In genomic region chr18:74092922-74093321, GRCh38 we compare ENCODE assay signal across 2 cellular contexts.
TF ChIP-seq lines count a peak whose summit lies in the region.

No MANE protein-coding gene starts in this region.

TF ChIP-seq in IMR-90, 13 proteins besides CTCF, POLR2A, EP300 and RAD21:
- TF ChIP-seq RCOR1 (IDR thresholded peaks at IDR 0.05; ENCODE audit: insufficient replicate concordance, low read length): no peak
- TF ChIP-seq MAZ (IDR thresholded peaks at IDR 0.05; ENCODE audit: borderline replicate concordance, low read depth, low read length): no peak
- TF ChIP-seq ELK1 (IDR thresholded peaks at IDR 0.05; ENCODE audit: borderline replicate concordance, low read depth, low read length): no peak
- TF ChIP-seq MAFK (IDR thresholded peaks at IDR 0.05; ENCODE audit: low read depth, low read length): no peak
- TF ChIP-seq RFX5 (IDR thresholded peaks at IDR 0.05; ENCODE audit: low read depth, low read length): no peak
- TF ChIP-seq USF2 (IDR thresholded peaks at IDR 0.05; ENCODE audit: low read depth, low read length): no peak

TF ChIP-seq in H1, 55 proteins besides CTCF, POLR2A, EP300 and RAD21:
- no peak for TF ChIP-seq SRF (IDR thresholded peaks at IDR 0.05; ENCODE audit: low read depth, low read length)
- TF ChIP-seq NRF1 (IDR thresholded peaks at IDR 0.05; ENCODE audit: low read depth, low read length): no peak
- no peak for TF ChIP-seq SIN3A (conservative IDR thresholded peaks at IDR 0.05 in 1 of 2, IDR thresholded peaks at IDR 0.05 in 1 of 2; ENCODE audit: low read depth in 1 of 2, low read length in 2 of 2)
- TF ChIP-seq SP4 (IDR thresholded peaks at IDR 0.05; ENCODE audit: low read length): no peak
- TF ChIP-seq JUN (IDR thresholded peaks at IDR 0.05; ENCODE audit: low read depth, low read length): no peak
- no peak for TF ChIP-seq BACH1 (IDR thresholded peaks at IDR 0.05; ENCODE audit: low read length)
- no peak for TF ChIP-seq BRCA1 (IDR thresholded peaks at IDR 0.05; ENCODE audit: low read depth, low read length)
- TF ChIP-seq EGR1 (IDR thresholded peaks at IDR 0.05; ENCODE audit: borderline replicate concordance, low read depth, low read length): no peak
- no peak for TF ChIP-seq EZH2 (IDR thresholded peaks at IDR 0.05; ENCODE audit: low read depth, low read length, severe bottlenecking)
